9 cellular contexts compared by ENCODE assay signal in genomic region chr17:4710693-4711634, GRCh38. TPM values are rescaled to one million over a fixed set of nuclear protein-coding genes. Genes with fewer than 3 reads are reported as not detected.
DNase-seq lines count a peak whose midpoint lies in the region; ATAC-seq, FAIRE-seq and TF ChIP-seq lines count a peak whose summit lies in the region.
"Had no signal": no experiment of that assay in that cellular context is flagged by ENCODE, and none has a peak within 500 bp of the region (broad histone marks: within the 10 kb centered on the region; RNA-seq: fewer than 3 reads in every experiment).

No MANE protein-coding gene starts in this region.

- H3K36me3 ChIP-seq in Karpas-422 (ENCODE audit: insufficient read depth, low read length), result no peaks in the 10 kb centered on the region
- no peaks in the 10 kb centered on the region for H3K36me3 ChIP-seq in endothelial cell of umbilical vein (ENCODE audit: control insufficient read depth in 2 of 2, extremely low read depth in 1 of 2, insufficient read depth in 2 of 2, low read length in 2 of 2)
- no peaks in the 10 kb centered on the region for H3K36me3 ChIP-seq in vagina

- H3K4me2 ChIP-seq in Karpas-422 (ENCODE audit: low read depth, low read length, poor library complexity, severe bottlenecking) (peak overlapping the region; percentile 87), endothelial cell of umbilical vein (ENCODE audit: insufficient read depth, low read length) (peak overlapping the region; percentile 80)

- CTCF ChIA-PET in activated CD4-positive, alpha-beta memory T cell treated with anti-CD3 and anti-CD28 coated beads, Interleukin-2, amount 10 ng/mL, durations not matched to agents 7 days and 5 days (lab: Charles Lee), result interaction anchor here (0.6 to 2.9 kb wide), 26 partner anchors 10 to 539 kb away, joined by 3 to 22 read pairs (median 4); partner anchors contain the start of genes C17orf107, CHRNE, GLTPD2 and MED11
- CTCF ChIA-PET in endothelial cell of umbilical vein (lab: Charles Lee), result interaction anchor here (0.6 to 3.4 kb wide), 27 partner anchors 8 to 256 kb away, joined by 3 to 70 read pairs (median 5); partner anchors contain the start of genes C17orf107, CHRNE, GLTPD2 and MED11

- intact Hi-C loops in endothelial cell of umbilical vein (cut with micrococcal nuclease) (loop anchor here (1.0 kb wide), 4 partner anchors 20 to 192 kb away; partner anchors contain the start of genes CHRNE and MED11), vagina (cut with DNase I) (loop anchor here (5.0 kb wide), 1 partner anchor 76 kb away; the partner anchor contains the start of genes GLTPD2 and VMO1)

- TF ChIP-seq CTCF in endothelial cell of umbilical vein (IDR thresholded peaks at IDR 0.05; ENCODE audit: extremely low read depth in 1 of 2, insufficient read depth in 1 of 2, low read depth in 1 of 2, low read length in 2 of 2) (no peak), nephron progenitor cell (IDR thresholded peaks at IDR 0.05) (no peak), vagina (IDR thresholded peaks at IDR 0.05) (no peak)

- peaks cover 43% of the 10 kb centered on the region for H3K36me3 Mint-ChIP-seq in activated CD4-positive, alpha-beta memory T cell treated with anti-CD3 and anti-CD28 coated beads, Interleukin-2, amount 10 ng/mL, durations not matched to agents 7 days and 5 days (ENCODE audit: low read depth)
- H3K36me3 Mint-ChIP-seq in nephron progenitor cell (ENCODE audit: low read depth), result peaks cover 5% of the 10 kb centered on the region

- peak; percentile 84 for FAIRE-seq in GM12892 (lab: Jason Lieb, UNC)
- FAIRE-seq in endothelial cell of umbilical vein (lab: Jason Lieb, UNC), result no peak

- dilution Hi-C loops in endothelial cell of umbilical vein (cut with MboI; ENCODE audit: extremely low pct_ligation_motif_present, low sequenced_read_pairs), result no loop called here

- H3K4me1 Mint-ChIP-seq in activated CD4-positive, alpha-beta memory T cell treated with anti-CD3 and anti-CD28 coated beads, Interleukin-2, amount 10 ng/mL, durations not matched to agents 7 days and 5 days, result peaks cover 66% of the 10 kb centered on the region
- peaks cover 25% of the 10 kb centered on the region for H3K4me1 Mint-ChIP-seq in nephron progenitor cell

- ATAC-seq in GM19328 (IDR thresholded peaks at IDR 0.05; ENCODE audit: unreplicated experiment), result no peak

- peak overlapping the region; percentile 67; the same call in 1 of the 2 replicates for H2AFZ ChIP-seq in Karpas-422 (ENCODE audit: low read length)
- peak overlapping the region; percentile 74 for H2AFZ ChIP-seq in endothelial cell of umbilical vein (ENCODE audit: low read depth, low read length)

- peaks cover 4% of the 10 kb centered on the region for H3K9me3 Mint-ChIP-seq in activated CD4-positive, alpha-beta memory T cell treated with anti-CD3 and anti-CD28 coated beads, Interleukin-2, amount 10 ng/mL, durations not matched to agents 7 days and 5 days
- no peaks in the 10 kb centered on the region for H3K9me3 Mint-ChIP-seq in nephron progenitor cell

- no TSS peak for BruUV-seq in endothelial cell of umbilical vein (replicated peaks; lab: Mats Ljungman, UMichigan)

- DNase-seq in GM12892 (ENCODE audit: insufficient read length), result no peak
- DNase-seq in Karpas-422, result peak; percentile 82
- DNase-seq in activated CD4-positive, alpha-beta memory T cell treated with anti-CD3 and anti-CD28 coated beads, Interleukin-2, amount 10 ng/mL, durations not matched to agents 7 days and 5 days, result peak; percentile 70
- DNase-seq in endothelial cell of umbilical vein (ENCODE audit: low read depth, low spot score), result no peak
- DNase-seq in nephron progenitor cell, result no peak
- no peak for DNase-seq in vagina (ENCODE audit: extremely low spot score in 2 of 2)
- DNase-seq in HCEC 1CT, result no peak

- peak overlapping the region; percentile 81 for H3K4me3 ChIP-seq in Karpas-422 (ENCODE audit: low read length)
- H3K4me3 ChIP-seq in endothelial cell of umbilical vein (replicated peaks in 1 of 3; ENCODE audit: insufficient read depth in 1 of 3, low read depth in 1 of 3, low read length in 3 of 3), result peak overlapping the region; percentile 58 to 84 (median 67)
- peak overlapping the region; percentile 74 to 91 for H3K4me3 ChIP-seq in vagina

- peak overlapping the region; percentile 80 for H3K9ac ChIP-seq in Karpas-422 (ENCODE audit: low read length)
- H3K9ac ChIP-seq in endothelial cell of umbilical vein (replicated peaks; ENCODE audit: extremely low read depth, insufficient read depth, low read length), result peak overlapping the region; percentile 24

- no peaks in the 10 kb centered on the region for H3K9me2 ChIP-seq in Karpas-422 (replicated peaks; ENCODE audit: insufficient read depth, low read length)

- H3K4me3 Mint-ChIP-seq in activated CD4-positive, alpha-beta memory T cell treated with anti-CD3 and anti-CD28 coated beads, Interleukin-2, amount 10 ng/mL, durations not matched to agents 7 days and 5 days, result peak overlapping the region; percentile 93
- H3K4me3 Mint-ChIP-seq in nephron progenitor cell, result peak overlapping the region; percentile 81

- POLR2A ChIA-PET in activated CD4-positive, alpha-beta memory T cell treated with anti-CD3 and anti-CD28 coated beads, Interleukin-2, amount 10 ng/mL, durations not matched to agents 7 days and 5 days (lab: Charles Lee), result interaction anchor here (0.7 to 9.8 kb wide), 18 partner anchors 8 to 237 kb away, joined by 3 to 105 read pairs (median 5); partner anchors contain the start of genes C17orf107, CXCL16, MED11 and PFN1
- POLR2A ChIA-PET in endothelial cell of umbilical vein (lab: Charles Lee), result interaction anchor here (1.1 to 1.4 kb wide), 2 partner anchors 80 to 191 kb away, joined by 3 to 6 read pairs; no protein-coding TSS in a partner anchor

- peak overlapping the region; percentile 98 for H3K27ac Mint-ChIP-seq in activated CD4-positive, alpha-beta memory T cell treated with anti-CD3 and anti-CD28 coated beads, Interleukin-2, amount 10 ng/mL, durations not matched to agents 7 days and 5 days
- H3K27ac Mint-ChIP-seq in nephron progenitor cell, result no peak overlapping the region

- no peak for TF ChIP-seq POLR2A in GM12892 (IDR thresholded peaks at IDR 0.05; ENCODE audit: low read depth, low read length)
- no peak for TF ChIP-seq POLR2A in endothelial cell of umbilical vein (IDR thresholded peaks at IDR 0.05; ENCODE audit: low read depth, low read length)
- TF ChIP-seq POLR2A in vagina (IDR thresholded peaks at IDR 0.05), result peak in 1 of 2 donors; percentile 19

- H3K27ac ChIP-seq in Karpas-422 (ENCODE audit: low read length) (peak overlapping the region; percentile 73), endothelial cell of umbilical vein (ENCODE audit: insufficient read depth, low read depth, low read length) (peak overlapping the region; percentile 7), vagina (peak overlapping the region; percentile 89)

- H3K27me3 Mint-ChIP-seq in activated CD4-positive, alpha-beta memory T cell treated with anti-CD3 and anti-CD28 coated beads, Interleukin-2, amount 10 ng/mL, durations not matched to agents 7 days and 5 days, result no peaks in the 10 kb centered on the region
- H3K27me3 Mint-ChIP-seq in nephron progenitor cell (ENCODE audit: low read depth, poor library complexity), result peaks cover 7% of the 10 kb centered on the region

- no peaks in the 10 kb centered on the region for H3K9me3 ChIP-seq in Karpas-422 (ENCODE audit: low read length)
- no peaks in the 10 kb centered on the region for H3K9me3 ChIP-seq in endothelial cell of umbilical vein (replicated peaks; ENCODE audit: control insufficient read depth, insufficient read depth, low read length)
- no peaks in the 10 kb centered on the region for H3K9me3 ChIP-seq in vagina

- H3K4me1 ChIP-seq in Karpas-422 (ENCODE audit: low read length) (peaks cover 14% of the 10 kb centered on the region), endothelial cell of umbilical vein (ENCODE audit: control insufficient read depth, extremely low read depth, insufficient read depth, low read length) (peaks cover 18% of the 10 kb centered on the region), vagina (peaks cover 31% of the 10 kb centered on the region)

- H3K9me1 ChIP-seq in endothelial cell of umbilical vein (replicated peaks; ENCODE audit: control insufficient read depth, extremely low read depth, insufficient read depth, low read length), result no peaks in the 10 kb centered on the region

- H4K20me1 ChIP-seq in Karpas-422 (ENCODE audit: insufficient read depth, low read depth, low read length), result no peaks in the 10 kb centered on the region
- no peaks in the 10 kb centered on the region for H4K20me1 ChIP-seq in endothelial cell of umbilical vein (replicated peaks; ENCODE audit: control insufficient read depth, extremely low read depth, insufficient read depth, low read length)

- H3K79me2 ChIP-seq in Karpas-422 (ENCODE audit: low read length) (peaks cover 24% of the 10 kb centered on the region), endothelial cell of umbilical vein (ENCODE audit: control insufficient read depth, insufficient read depth, low read length) (no peaks in the 10 kb centered on the region)

- no peaks in the 10 kb centered on the region for H3K27me3 ChIP-seq in Karpas-422 (ENCODE audit: low read length)
- no peaks in the 10 kb centered on the region for H3K27me3 ChIP-seq in endothelial cell of umbilical vein (ENCODE audit: control insufficient read depth in 2 of 2, insufficient read depth in 2 of 2, low read length in 2 of 2)
- no peaks in the 10 kb centered on the region for H3K27me3 ChIP-seq in vagina

RNA-seq across cellular contexts. Expression of gene ARRB2, which starts 0.5 kb away (rescaled TPM):
- 37.4 TPM for polyA plus RNA-seq in GM12892 (2012; ENCODE audit: missing spikeins)
- total RNA-seq in Karpas-422 (2014; rRNA removed; shearing (Covaris generic); ENCODE audit: low replicate concordance), result 19.1 and 53.9 TPM in 2 replicates
- total RNA-seq in activated CD4-positive, alpha-beta memory T cell treated with anti-CD3 and anti-CD28 coated beads, Interleukin-2, amount 10 ng/mL, durations not matched to agents 7 days and 5 days, result 100 to 1,000 TPM; 372 to 378 TPM
- total RNA-seq in endothelial cell of umbilical vein (21.3 and 25.2 TPM in 2 replicates), vagina (28.0 TPM)
- polyA plus RNA-seq in endothelial cell of umbilical vein, result 18.6 and 19.1 TPM in 2 replicates
- polyA plus RNA-seq in endothelial cell of umbilical vein (2011; cell fraction: cytosol; rRNA removed), result 16.6 and 19.0 TPM in 2 replicates
- 21.1 and 22.8 TPM in 2 replicates for polyA plus RNA-seq in endothelial cell of umbilical vein (2011; cell fraction: nucleus; rRNA removed)
- polyA plus RNA-seq in endothelial cell of umbilical vein (2012), result 18.6 and 24.9 TPM in 2 replicates
- 11.4 TPM in 2 replicates for polyA minus RNA-seq in endothelial cell of umbilical vein
- polyA minus RNA-seq in endothelial cell of umbilical vein (2011; cell fraction: cytosol; rRNA and poly(A)+ RNA removed), result 14.8 TPM
- polyA minus RNA-seq in endothelial cell of umbilical vein (2011; cell fraction: nucleus; rRNA and poly(A)+ RNA removed), result 3.7 and 4.7 TPM in 2 replicates

RNA-seq across cellular contexts. Expression of gene PELP1, which starts 7.0 kb away (rescaled TPM):
- polyA plus RNA-seq in GM12892 (2012; ENCODE audit: missing spikeins), result 19.3 TPM
- total RNA-seq in Karpas-422 (2014; rRNA removed; shearing (Covaris generic); ENCODE audit: low replicate concordance), result 27.7 and 34.6 TPM in 2 replicates
- 10 to 100 TPM; 67.7 to 69.2 TPM for total RNA-seq in activated CD4-positive, alpha-beta memory T cell treated with anti-CD3 and anti-CD28 coated beads, Interleukin-2, amount 10 ng/mL, durations not matched to agents 7 days and 5 days
- total RNA-seq in endothelial cell of umbilical vein (58.5 and 63.9 TPM in 2 replicates), vagina (19.4 TPM)
- polyA plus RNA-seq in endothelial cell of umbilical vein, result 26.8 and 41.2 TPM in 2 replicates
- polyA plus RNA-seq in endothelial cell of umbilical vein (2011; cell fraction: cytosol; rRNA removed), result 18.8 and 19.3 TPM in 2 replicates
- polyA plus RNA-seq in endothelial cell of umbilical vein (2011; cell fraction: nucleus; rRNA removed), result 61.1 and 62.1 TPM in 2 replicates
- polyA plus RNA-seq in endothelial cell of umbilical vein (2012), result 36.8 and 37.0 TPM in 2 replicates
- 35.7 and 40.3 TPM in 2 replicates for polyA minus RNA-seq in endothelial cell of umbilical vein
- polyA minus RNA-seq in endothelial cell of umbilical vein (2011; cell fraction: cytosol; rRNA and poly(A)+ RNA removed), result 25.6 TPM
- 42.6 and 49.6 TPM in 2 replicates for polyA minus RNA-seq in endothelial cell of umbilical vein (2011; cell fraction: nucleus; rRNA and poly(A)+ RNA removed)

RNA-seq across cellular contexts. Expression of gene MED11, which starts 20.3 kb away (rescaled TPM):
- polyA plus RNA-seq in GM12892 (2012; ENCODE audit: missing spikeins), result 27.9 TPM
- 20.3 and 21.0 TPM in 2 replicates for total RNA-seq in Karpas-422 (2014; rRNA removed; shearing (Covaris generic); ENCODE audit: low replicate concordance)
- total RNA-seq in activated CD4-positive, alpha-beta memory T cell treated with anti-CD3 and anti-CD28 coated beads, Interleukin-2, amount 10 ng/mL, durations not matched to agents 7 days and 5 days, result 10 to 100 TPM; 24.6 to 25.3 TPM
- total RNA-seq in endothelial cell of umbilical vein, result 11.7 and 12.9 TPM in 2 replicates
- polyA plus RNA-seq in endothelial cell of umbilical vein, result 21.2 and 23.8 TPM in 2 replicates
- 32.7 and 34.8 TPM in 2 replicates for polyA plus RNA-seq in endothelial cell of umbilical vein (2011; cell fraction: cytosol; rRNA removed)
- polyA plus RNA-seq in endothelial cell of umbilical vein (2011; cell fraction: nucleus; rRNA removed), result 18.5 and 19.4 TPM in 2 replicates
- polyA plus RNA-seq in endothelial cell of umbilical vein (2012), result 12.4 and 16.5 TPM in 2 replicates
- 7.7 and 21.5 TPM in 2 replicates for polyA minus RNA-seq in endothelial cell of umbilical vein
- polyA minus RNA-seq in endothelial cell of umbilical vein (2011; cell fraction: cytosol; rRNA and poly(A)+ RNA removed), result 19.8 TPM
- 1.7 and 5.6 TPM in 2 replicates for polyA minus RNA-seq in endothelial cell of umbilical vein (2011; cell fraction: nucleus; rRNA and poly(A)+ RNA removed)
- 28.5 TPM for total RNA-seq in vagina

RNA-seq across cellular contexts. Expression of gene ZMYND15, which starts 28.7 kb away (rescaled TPM):
- polyA plus RNA-seq in GM12892 (2012; ENCODE audit: missing spikeins), result not detected
- not detected in 2 replicates for total RNA-seq in Karpas-422 (2014; rRNA removed; shearing (Covaris generic); ENCODE audit: low replicate concordance)
- under 1 TPM in 1 of 2 experiments, not detected in 1; 0.10 TPM for total RNA-seq in activated CD4-positive, alpha-beta memory T cell treated with anti-CD3 and anti-CD28 coated beads, Interleukin-2, amount 10 ng/mL, durations not matched to agents 7 days and 5 days
- total RNA-seq in endothelial cell of umbilical vein (0.44 TPM in 1 of 2 replicates, not detected in the other), vagina (not detected)
- polyA plus RNA-seq in endothelial cell of umbilical vein, result 0.12 and 0.18 TPM in 2 replicates
- polyA plus RNA-seq in endothelial cell of umbilical vein (2011; cell fraction: cytosol; rRNA removed), result 0.08 and 0.11 TPM in 2 replicates
- polyA plus RNA-seq in endothelial cell of umbilical vein (2011; cell fraction: nucleus; rRNA removed), result 0.37 and 0.38 TPM in 2 replicates
- not detected in 2 replicates for polyA plus RNA-seq in endothelial cell of umbilical vein (2012)
- polyA minus RNA-seq in endothelial cell of umbilical vein, result 0.17 TPM in 1 of 2 replicates, not detected in the other
- polyA minus RNA-seq in endothelial cell of umbilical vein (2011; cell fraction: cytosol; rRNA and poly(A)+ RNA removed), result not detected
- polyA minus RNA-seq in endothelial cell of umbilical vein (2011; cell fraction: nucleus; rRNA and poly(A)+ RNA removed), result not detected in 2 replicates
- total RNA-seq: RPMI7951 had no signal

RNA-seq across cellular contexts. Expression of gene CXCL16, which starts 28.8 kb away (rescaled TPM):
- polyA plus RNA-seq in GM12892 (2012; ENCODE audit: missing spikeins), result 2.1 TPM
- 1.3 and 2.2 TPM in 2 replicates for total RNA-seq in Karpas-422 (2014; rRNA removed; shearing (Covaris generic); ENCODE audit: low replicate concordance)
- 1 to 10 TPM; 2.2 to 2.6 TPM for total RNA-seq in activated CD4-positive, alpha-beta memory T cell treated with anti-CD3 and anti-CD28 coated beads, Interleukin-2, amount 10 ng/mL, durations not matched to agents 7 days and 5 days
- total RNA-seq in endothelial cell of umbilical vein (4.8 and 5.4 TPM in 2 replicates), vagina (6.4 TPM)
- polyA plus RNA-seq in endothelial cell of umbilical vein, result 6.1 and 7.3 TPM in 2 replicates
- polyA plus RNA-seq in endothelial cell of umbilical vein (2011; cell fraction: cytosol; rRNA removed), result 4.0 and 4.6 TPM in 2 replicates
- 1.1 and 1.7 TPM in 2 replicates for polyA plus RNA-seq in endothelial cell of umbilical vein (2011; cell fraction: nucleus; rRNA removed)
- 4.5 and 5.3 TPM in 2 replicates for polyA plus RNA-seq in endothelial cell of umbilical vein (2012)
- 4.6 and 4.7 TPM in 2 replicates for polyA minus RNA-seq in endothelial cell of umbilical vein
- 3.6 TPM for polyA minus RNA-seq in endothelial cell of umbilical vein (2011; cell fraction: cytosol; rRNA and poly(A)+ RNA removed)
- 0.67 and 0.87 TPM in 2 replicates for polyA minus RNA-seq in endothelial cell of umbilical vein (2011; cell fraction: nucleus; rRNA and poly(A)+ RNA removed)

Comparison
In these comparisons a context has a peak if more than half of its experiments do, and no peak if none do; other contexts are left out.
1. DNase-seq: peak in Karpas-422 (single experiment) and activated CD4-positive, alpha-beta memory T cell treated with anti-CD3 and anti-CD28 coated beads, Interleukin-2, amount 10 ng/mL, durations not matched to agents 7 days and 5 days (single experiment); none in GM12892 (single experiment), endothelial cell of umbilical vein (single experiment), nephron progenitor cell (single experiment), vagina (0 of 2) and HCEC 1CT (single experiment).
2. H3K27ac ChIP-seq: peak in every context shown above with its lines; median percentile 89 in vagina; 73 in Karpas-422; 7 in endothelial cell of umbilical vein.
3. Peak in every context shown above with its lines, with median percentiles within 50 percentile points of each other: H3K4me3 ChIP-seq.